20 cellular contexts compared by ENCODE assay signal in genomic region chr4:127307996-127308395, GRCh38.
"Had no signal": no experiment of that assay in that cellular context is flagged by ENCODE, and none has a peak within 500 bp of the region (broad histone marks: within the 10 kb centered on the region; RNA-seq: fewer than 3 reads in every experiment).

No MANE protein-coding gene starts in this region.

- H3K79me2 ChIP-seq: hepatocyte had no signal

- H3K4me1 ChIP-seq: left ventricle myocardium inferior, lower lobe of right lung, testis, tibial nerve, upper lobe of right lung had no signal

- H2AFZ ChIP-seq: hepatocyte had no signal

- H3K9me3 ChIP-seq: testis, upper lobe of right lung had no signal

- DNase-seq: cortex of kidney; dorsolateral prefrontal cortex; effector memory CD4-positive, alpha-beta T cell; foreskin melanocyte; head of caudate nucleus; kidney; left cardiac atrium; left ventricle myocardium inferior; lower lobe of right lung; mesendoderm; naive B cell; nephron progenitor cell; stimulated activated CD4-positive, alpha-beta T cell treated with anti-CD3 and anti-CD28 coated beads, Interleukin-2, amount 100 ng/mL, for 24 hours; stimulated activated CD4-positive, alpha-beta T cell treated with anti-CD3 and anti-CD28 coated beads, Interleukin-4, amount 100 ng/mL, for 4 hours; stimulated activated naive B cell treated with anti-CD40 and anti-IgM and Interleukin-4, amounts not matched to agents 10 μg/mL and 1 μg/mL and 100 μg/mL, for 72 hours; stimulated activated naive CD8-positive, alpha-beta T cell treated with anti-CD3 and anti-CD28 coated beads, Interleukin-15, amount 100 ng/mL, for 72 hours; testis; upper lobe of right lung had no signal

- H3K27me3 ChIP-seq: dorsolateral prefrontal cortex, hepatocyte, testis, tibial nerve, upper lobe of right lung had no signal

- H3K36me3 ChIP-seq: left ventricle myocardium inferior, lower lobe of right lung, tibial nerve, upper lobe of right lung had no signal

- H3K27me3 Mint-ChIP-seq: naive B cell; stimulated activated naive B cell treated with anti-CD40 and anti-IgM and Interleukin-4, amounts not matched to agents 10 μg/mL and 1 μg/mL and 100 μg/mL, for 72 hours; stimulated activated naive CD8-positive, alpha-beta T cell treated with anti-CD3 and anti-CD28 coated beads, Interleukin-15, amount 100 ng/mL, for 72 hours had no signal

- H3K27ac Mint-ChIP-seq: nephron progenitor cell; stimulated activated naive B cell treated with anti-CD40 and anti-IgM and Interleukin-4, amounts not matched to agents 10 μg/mL and 1 μg/mL and 100 μg/mL, for 72 hours; stimulated activated naive CD8-positive, alpha-beta T cell treated with anti-CD3 and anti-CD28 coated beads, Interleukin-15, amount 100 ng/mL, for 72 hours had no signal

- H3K4me3 ChIP-seq: dorsolateral prefrontal cortex, hepatocyte, left ventricle myocardium inferior, lower lobe of right lung, testis, tibial nerve, upper lobe of right lung had no signal

- H3K4me3 Mint-ChIP-seq: naive B cell; nephron progenitor cell; stimulated activated naive B cell treated with anti-CD40 and anti-IgM and Interleukin-4, amounts not matched to agents 10 μg/mL and 1 μg/mL and 100 μg/mL, for 72 hours; stimulated activated naive CD8-positive, alpha-beta T cell treated with anti-CD3 and anti-CD28 coated beads, Interleukin-15, amount 100 ng/mL, for 72 hours had no signal

- H3K27ac ChIP-seq: dorsolateral prefrontal cortex, hepatocyte, left ventricle myocardium inferior, lower lobe of right lung, testis, tibial nerve, upper lobe of right lung had no signal

- H3K4me2 ChIP-seq: hepatocyte had no signal

- H3K4me1 Mint-ChIP-seq: naive B cell; nephron progenitor cell; stimulated activated naive B cell treated with anti-CD40 and anti-IgM and Interleukin-4, amounts not matched to agents 10 μg/mL and 1 μg/mL and 100 μg/mL, for 72 hours; stimulated activated naive CD8-positive, alpha-beta T cell treated with anti-CD3 and anti-CD28 coated beads, Interleukin-15, amount 100 ng/mL, for 72 hours had no signal
